16 cellular contexts compared by ENCODE assay signal in the genomic region with DNA sequence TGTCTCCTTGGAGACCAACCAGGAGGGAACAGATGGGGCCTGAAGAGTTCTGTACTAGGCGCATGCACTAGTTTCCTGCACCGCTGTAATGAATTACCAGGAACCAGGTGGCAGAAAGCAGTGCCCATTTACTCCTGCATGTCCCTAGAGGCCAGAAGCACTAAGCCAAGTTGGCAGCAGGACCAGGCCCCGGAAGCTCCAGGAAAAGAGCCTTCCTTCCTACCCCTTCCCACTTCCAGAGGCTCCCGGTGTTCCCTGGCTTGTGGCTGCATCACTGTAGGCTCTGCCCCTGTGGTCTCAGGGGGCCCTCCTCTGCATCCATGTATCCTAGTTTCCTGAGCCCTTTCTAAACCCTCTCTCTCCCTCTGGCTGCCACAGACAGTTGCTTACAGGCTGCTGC.
"Had no signal": no experiment of that assay in that cellular context is flagged by ENCODE, and none has a peak within 500 bp of the region (broad histone marks: within the 10 kb centered on the region; RNA-seq: fewer than 3 reads in every experiment).

No MANE protein-coding gene starts in this region.

- DNase-seq: activated CD8-positive, alpha-beta memory T cell treated with anti-CD3 and anti-CD28 coated beads for 24 hours; activated CD8-positive, alpha-beta memory T cell treated with anti-CD3 and anti-CD28 coated beads, Interleukin-2, amount 50 U/mL, for 4 hours; activated naive CD4-positive, alpha-beta T cell treated with anti-CD3 and anti-CD28 coated beads for 36 hours; activated naive CD8-positive, alpha-beta T cell treated with anti-CD3 and anti-CD28 coated beads, Interleukin-2, amount 10 ng/mL, durations not matched to agents 7 days and 5 days; activated T-cell treated with anti-CD3 and anti-CD28 coated beads, Interleukin-2, amount 50 U/mL, for 24 hours; cortex of kidney; endodermal cell; heart left ventricle; left colon; right lobe of liver; small intestine; stimulated activated CD4-positive, alpha-beta T cell treated with anti-CD3 and anti-CD28 coated beads, Interleukin-15, amount 100 ng/mL, for 24 hours; T-cell; testis; WERI-Rb-1 had no signal

- ATAC-seq: activated T-helper 17 cell treated with anti-CD3 and anti-CD28 coated beads, Interleukin-2, amount 50 U/mL, for 72 hours; heart left ventricle; left colon; right lobe of liver; T-cell had no signal
